In genomic region chrX:13699183-13699826, GRCh38 we compare ENCODE assay signal across 11 cellular contexts. TPM values are rescaled to one million over a fixed set of nuclear protein-coding genes. Genes with fewer than 3 reads are reported as not detected.
A peak's percentile ranks its signal among the peaks of the same experiment; 100 is the strongest.
DNase-seq lines count a peak whose midpoint lies in the region; ATAC-seq, FAIRE-seq and TF ChIP-seq lines count a peak whose summit lies in the region.
"Had no signal": no experiment of that assay in that cellular context is flagged by ENCODE, and none has a peak within 500 bp of the region (broad histone marks: within the 10 kb centered on the region; RNA-seq: fewer than 3 reads in every experiment).

No MANE protein-coding gene starts in this region.

- no peak overlapping the region for H3K9ac ChIP-seq in adipocyte (ENCODE audit: low read length)

- H3K4me3 ChIP-seq in adipocyte (ENCODE audit: low read length) (no peak overlapping the region), pancreas (no peak overlapping the region), esophagus squamous epithelium (no peak overlapping the region)
- H3K4me3 ChIP-seq: A549, heart left ventricle had no signal

- no peaks in the 10 kb centered on the region for H3K9me3 ChIP-seq in adipocyte (ENCODE audit: control insufficient read depth, low read length)
- H3K9me3 ChIP-seq in pancreas: no peaks in the 10 kb centered on the region
- no peaks in the 10 kb centered on the region for H3K9me3 ChIP-seq in esophagus squamous epithelium
- H3K9me3 ChIP-seq: A549, heart left ventricle had no signal

- peak; percentile 65 for ATAC-seq in HG02759 (IDR thresholded peaks at IDR 0.05; ENCODE audit: unreplicated experiment)
- peak; percentile 40 to 62 (median 57) for ATAC-seq in pancreas
- ATAC-seq: A549 had no signal

- 46 to 72% methylated on average over 7 of the region's 7 CpGs for WGBS in pancreas, 2 donors
- WGBS in esophagus squamous epithelium, 2 donors: 45 to 59% methylated on average over 7 of the region's 7 CpGs

- H3K27me3 ChIP-seq in adipocyte (replicated peaks; ENCODE audit: control insufficient read depth, insufficient read depth, low read length) (no peaks in the 10 kb centered on the region), pancreas (no peaks in the 10 kb centered on the region), esophagus squamous epithelium (no peaks in the 10 kb centered on the region)

- intact Hi-C loops in pancreas (cut with DNase I) (no loop called here), esophagus squamous epithelium (cut with DNase I) (no loop called here)

- TF ChIP-seq POLR2A in esophagus squamous epithelium (IDR thresholded peaks at IDR 0.05): no peak

- peak; percentile 1 for DNase-seq in NCI-H748 (lab: John Stamatoyannopoulos, UW; ENCODE audit: unreplicated experiment)
- no peak for DNase-seq in NCI-H748 treated with DMSO at 0.1 percent for 48 hours (lab: John Stamatoyannopoulos, UW)
- DNase-seq in adipocyte (ENCODE audit: low read depth): peak; percentile 15
- DNase-seq in pancreas: no peak
- DNase-seq in Ammon's horn (ENCODE audit: low spot score): no peak
- DNase-seq in esophagus squamous epithelium (lab: John Stamatoyannopoulos, UW): no peak
- DNase-seq in activated CD4-positive, alpha-beta T cell treated with anti-CD3 and anti-CD28 coated beads for 4 hours: no peak
- DNase-seq: heart left ventricle, NCI-H2107 had no signal

- H3K36me3 ChIP-seq in adipocyte (ENCODE audit: control insufficient read depth, insufficient read depth, low read length, severe bottlenecking) (no peaks in the 10 kb centered on the region), pancreas (no peaks in the 10 kb centered on the region), esophagus squamous epithelium (no peaks in the 10 kb centered on the region)

- TF ChIP-seq CTCF in pancreas (IDR thresholded peaks at IDR 0.05): no peak
- no peak for TF ChIP-seq CTCF in esophagus squamous epithelium (IDR thresholded peaks at IDR 0.05)

- peak overlapping the region in 2 of 4 donors; percentile 6 to 12 for H3K27ac ChIP-seq in pancreas
- H3K27ac ChIP-seq in esophagus squamous epithelium: peak overlapping the region in 2 of 4 donors; percentile 24 to 29
- H3K27ac ChIP-seq: A549 had no signal

- H3K4me1 ChIP-seq in adipocyte (ENCODE audit: control insufficient read depth, insufficient read depth, low read length) (peaks cover 29% of the 10 kb centered on the region), pancreas (peaks cover 0 to 34% (median 12%) of the 10 kb centered on the region in 3 donors), esophagus squamous epithelium (peaks cover 4 to 75% (median 12%) of the 10 kb centered on the region in 3 donors)

- peak; percentile 83 for FAIRE-seq in pancreas (lab: Jason Lieb, UNC)

RNA-seq across cellular contexts. Expression of gene RAB9A, which starts 10.4 kb away (rescaled TPM):
- total RNA-seq in pancreas (10 to 100 TPM; 11.7 to 22.0 (median 16.5) TPM), esophagus squamous epithelium (10 to 100 TPM; 24.4 to 28.6 (median 25.8) TPM)
- 10 to 100 TPM in 1 of 2 donors, 1 to 10 TPM in 1; 8.7 to 18.4 TPM for polyA plus RNA-seq in pancreas

RNA-seq across cellular contexts. Expression of gene TRAPPC2, which starts 35.1 kb away (rescaled TPM):
- 10 to 100 TPM in 2 of 6 donors, 1 to 10 TPM in 4; 6.8 to 13.2 (median 9.4) TPM for total RNA-seq in pancreas
- 1 to 10 TPM; 4.4 to 6.9 TPM for polyA plus RNA-seq in pancreas
- 10 to 100 TPM in 3 of 4 donors, 1 to 10 TPM in 1; 8.9 to 12.8 (median 11.0) TPM for total RNA-seq in esophagus squamous epithelium

RNA-seq across cellular contexts. Expression of gene OFD1, which starts 35.2 kb away (rescaled TPM):
- total RNA-seq in pancreas (10 to 100 TPM; 13.1 to 32.9 (median 17.6) TPM), esophagus squamous epithelium (10 to 100 TPM; 12.7 to 26.1 (median 20.6) TPM)
- 10 to 100 TPM; 54.5 to 91.0 TPM for polyA plus RNA-seq in pancreas

RNA-seq across cellular contexts. Expression of gene TCEANC, which starts 46.4 kb away (rescaled TPM):
- 1 to 10 TPM; 2.0 to 4.6 (median 2.6) TPM for total RNA-seq in pancreas
- 1 to 10 TPM; 2.1 to 2.9 TPM for polyA plus RNA-seq in pancreas
- total RNA-seq in esophagus squamous epithelium: 1 to 10 TPM; 1.3 to 2.6 (median 2.0) TPM

Comparison
In these comparisons a context has a peak if more than half of its experiments do, and no peak if none do; other contexts are left out.
1. DNase-seq: peak in NCI-H748 (single experiment) and adipocyte (single experiment); none in NCI-H748 treated with DMSO at 0.1 percent for 48 hours (single experiment), pancreas (0 of 6), Ammon's horn (single experiment), esophagus squamous epithelium (single experiment) and activated CD4-positive, alpha-beta T cell treated with anti-CD3 and anti-CD28 coated beads for 4 hours (0 of 2).